9 cellular contexts compared by ENCODE assay signal in the genomic region with DNA sequence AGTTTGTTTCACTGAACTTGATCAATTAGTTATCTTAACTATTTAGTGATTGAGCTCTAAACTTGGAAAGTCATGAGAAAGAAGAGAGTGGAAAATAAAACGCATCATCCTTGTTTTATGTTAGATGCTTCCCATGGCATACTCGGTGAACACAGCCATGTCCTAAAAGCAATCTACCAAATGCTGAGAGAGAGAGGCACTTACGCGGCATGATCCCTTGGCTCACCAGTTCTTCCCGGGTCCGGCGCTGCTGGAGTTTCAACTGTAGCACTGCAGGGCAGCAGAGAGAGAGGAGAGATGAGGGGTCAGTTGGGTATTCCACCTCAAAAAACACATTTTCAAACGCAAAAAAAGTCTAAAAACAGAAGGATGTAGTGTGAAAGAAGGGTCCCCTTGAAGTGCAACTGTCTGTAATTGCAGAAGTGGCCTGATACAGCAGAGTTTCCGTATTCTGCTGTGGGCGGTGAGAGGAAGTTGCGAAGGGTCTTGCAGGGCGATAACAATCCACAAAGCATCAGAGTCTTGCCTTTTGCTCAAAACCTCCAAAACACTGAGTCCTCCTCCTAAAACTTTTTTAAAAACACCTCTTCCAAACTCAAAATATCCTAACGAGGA.
DNase-seq lines count a peak whose midpoint lies in the region; ATAC-seq and TF ChIP-seq lines count a peak whose summit lies in the region.
"Had no signal": no experiment of that assay in that cellular context is flagged by ENCODE, and none has a peak within 500 bp of the region (broad histone marks: within the 10 kb centered on the region; RNA-seq: fewer than 3 reads in every experiment).

No MANE protein-coding gene starts in this region.

- TF ChIP-seq CTCF in osteocyte (IDR thresholded peaks at IDR 0.05) = no peak

- H3K36me3 ChIP-seq in duodenal mucosa (ENCODE audit: control insufficient read depth in 1 of 2, insufficient read depth in 2 of 2, low read length in 2 of 2) = peaks cover 3 to 4% of the 10 kb centered on the region in 2 donors

- peak overlapping the region in 1 of 2 donors; percentile 30 for H3K9ac ChIP-seq in duodenal mucosa (ENCODE audit: low read depth in 1 of 2, low read length in 2 of 2)

- H3K27me3 ChIP-seq in duodenal mucosa (ENCODE audit: control insufficient read depth in 1 of 2, insufficient read depth in 2 of 2, low read length in 2 of 2) = no peaks in the 10 kb centered on the region

- DNase-seq in activated gamma-delta T cell treated with Interleukin-2 at 50 U/mL for 16 hours (peak; percentile 50), activated gamma-delta T cell (lab: John Stamatoyannopoulos, UW) (no peak), UCSD-AML1 (lab: John Stamatoyannopoulos, UW; ENCODE audit: unreplicated experiment) (peak; percentile 46), osteocyte (ENCODE audit: extremely low spot score, unreplicated experiment) (no peak), COLO668 (lab: John Stamatoyannopoulos, UW; ENCODE audit: unreplicated experiment) (no peak)
- peak in 2 of 3 donors; percentile 29 to 44 for DNase-seq in stimulated activated CD4-positive, alpha-beta T cell treated with anti-CD3 and anti-CD28 coated beads, TNF-alpha, amount 100 ng/mL, for 48 hours (ENCODE audit: low read depth in 3 of 3)

- H3K27ac Mint-ChIP-seq in osteocyte (ENCODE audit: unreplicated experiment) = no peak overlapping the region

- H3K4me1 ChIP-seq in duodenal mucosa (ENCODE audit: control insufficient read depth in 1 of 2, insufficient read depth in 2 of 2, low read length in 2 of 2) = peaks cover 10 to 16% of the 10 kb centered on the region in 2 donors

- H3K4me1 Mint-ChIP-seq in osteocyte (ENCODE audit: unreplicated experiment) = peaks cover 6% of the 10 kb centered on the region

- no peak for ATAC-seq in HG03196 (IDR thresholded peaks at IDR 0.05; ENCODE audit: unreplicated experiment)
- ATAC-seq: A549 had no signal

- no peaks in the 10 kb centered on the region for H3K9me3 ChIP-seq in duodenal mucosa (ENCODE audit: control insufficient read depth in 1 of 2, low read length in 2 of 2)
- H3K9me3 ChIP-seq: A549 had no signal

- H3K9me3 Mint-ChIP-seq in osteocyte (ENCODE audit: unreplicated experiment) = no peaks in the 10 kb centered on the region

- peaks cover 15% of the 10 kb centered on the region for H3K36me3 Mint-ChIP-seq in osteocyte (ENCODE audit: unreplicated experiment)

- no peaks in the 10 kb centered on the region for H3K27me3 Mint-ChIP-seq in osteocyte (ENCODE audit: unreplicated experiment)

- no peak overlapping the region for H3K27ac ChIP-seq in duodenal mucosa (ENCODE audit: low read depth, low read length)
- H3K27ac ChIP-seq: A549 had no signal

- H3K4me3 Mint-ChIP-seq in osteocyte (ENCODE audit: unreplicated experiment) = no peak overlapping the region

- peak overlapping the region; percentile 65 for H3K4me3 ChIP-seq in duodenal mucosa (ENCODE audit: low read depth in 1 of 2, low read length in 2 of 2)
- H3K4me3 ChIP-seq: A549 had no signal

Comparison
In these comparisons a context has a peak if more than half of its experiments do, and no peak if none do; other contexts are left out.
1. DNase-seq: peak in activated gamma-delta T cell treated with Interleukin-2 at 50 U/mL for 16 hours (single experiment), UCSD-AML1 (single experiment) and stimulated activated CD4-positive, alpha-beta T cell treated with anti-CD3 and anti-CD28 coated beads, TNF-alpha, amount 100 ng/mL, for 48 hours (2 of 3); none in activated gamma-delta T cell (single experiment), osteocyte (single experiment) and COLO668 (single experiment).